In the genomic region with DNA sequence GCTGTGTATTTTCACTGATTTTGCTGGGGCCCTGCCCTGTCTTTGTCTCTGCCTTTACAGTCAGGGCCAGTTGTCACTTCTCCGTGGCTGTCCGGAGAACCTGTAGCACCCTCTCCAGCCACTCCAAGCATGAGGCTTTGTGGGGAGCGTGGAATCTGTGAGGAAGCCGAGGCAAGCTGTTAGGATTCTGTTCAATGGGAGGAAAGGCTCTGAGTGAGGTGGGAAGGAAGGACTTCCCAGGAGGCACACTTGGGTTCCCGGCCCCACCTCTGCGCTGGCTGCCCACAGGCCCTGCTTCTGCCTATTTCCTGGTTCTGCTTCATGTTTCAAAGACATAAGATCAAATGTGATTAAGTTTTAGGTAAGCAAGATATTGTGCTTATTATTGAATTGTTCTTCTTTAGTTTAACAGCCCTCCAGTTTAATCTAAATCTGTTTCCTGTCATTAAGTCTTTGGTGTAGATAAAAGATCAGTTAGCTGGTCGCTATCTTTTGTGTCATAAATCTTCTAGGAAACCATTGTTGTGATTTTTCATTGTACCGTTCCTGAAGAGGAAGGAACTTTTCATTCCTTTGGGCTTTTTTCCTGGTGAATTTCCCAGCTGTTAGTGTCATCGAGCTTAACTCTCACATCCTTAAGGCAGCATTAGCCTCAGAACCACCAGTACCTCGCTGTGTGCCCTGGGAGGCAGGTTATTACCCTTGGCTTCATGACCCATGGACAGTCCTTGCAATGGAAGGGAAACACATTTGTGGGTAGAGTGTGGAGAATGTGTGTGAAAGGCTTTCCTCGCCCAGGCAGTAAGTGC, we compare ENCODE assay signal across 10 cellular contexts.
A peak's percentile ranks its signal among the peaks of the same experiment; 100 is the strongest.
DNase-seq lines count a peak whose midpoint lies in the region; ATAC-seq and TF ChIP-seq lines count a peak whose summit lies in the region.
"Had no signal": no experiment of that assay in that cellular context is flagged by ENCODE, and none has a peak within 500 bp of the region (broad histone marks: within the 10 kb centered on the region; RNA-seq: fewer than 3 reads in every experiment).

No MANE protein-coding gene starts in this region.

- no peak overlapping the region for H3K14ac ChIP-seq in mesenchymal stem cell (ENCODE audit: low read length in 2 of 2)

- peak overlapping the region; percentile 3 for H4K91ac ChIP-seq in mesenchymal stem cell (ENCODE audit: low read length)

- TF ChIP-seq POLR2A in adrenal gland (IDR thresholded peaks at IDR 0.05): no peak
- TF ChIP-seq POLR2A in suprapubic skin (IDR thresholded peaks at IDR 0.05): no peak

- H2BK15ac ChIP-seq in mesenchymal stem cell (ENCODE audit: low read depth, poor library complexity, severe bottlenecking): no peak overlapping the region

- H3K9me3 ChIP-seq in adrenal gland (replicated peaks in 1 of 3): no peaks in the 10 kb centered on the region
- H3K9me3 ChIP-seq in mesenchymal stem cell (ENCODE audit: control insufficient read depth, low read length): peaks cover 8% of the 10 kb centered on the region
- no peaks in the 10 kb centered on the region for H3K9me3 ChIP-seq in suprapubic skin

- TF ChIP-seq EP300 in suprapubic skin (IDR thresholded peaks at IDR 0.05): no peak

- H3K36me3 ChIP-seq in adrenal gland (replicated peaks in 1 of 2) (no peaks in the 10 kb centered on the region), mesenchymal stem cell (ENCODE audit: control insufficient read depth in 1 of 2, insufficient read depth in 2 of 2, low read depth in 1 of 2, low read length in 2 of 2) (peaks cover 0 to 20% of the 10 kb centered on the region in 2 experiments), suprapubic skin (no peaks in the 10 kb centered on the region)

- TF ChIP-seq CTCF in adrenal gland (IDR thresholded peaks at IDR 0.05) (no peak), suprapubic skin (IDR thresholded peaks at IDR 0.05) (no peak)

- intact Hi-C loops in adrenal gland (cut with DNase I): no loop called here

- H3K4me1 ChIP-seq in adrenal gland (replicated peaks in 1 of 2): peaks cover 6 to 28% of the 10 kb centered on the region in 2 donors
- H3K4me1 ChIP-seq in mesenchymal stem cell (ENCODE audit: control insufficient read depth, insufficient read depth, low read depth, low read length): peaks cover 8% of the 10 kb centered on the region
- peaks cover 41% of the 10 kb centered on the region for H3K4me1 ChIP-seq in suprapubic skin

- ATAC-seq in HG03139 (IDR thresholded peaks at IDR 0.05; ENCODE audit: unreplicated experiment): no peak

- H2AFZ ChIP-seq in mesenchymal stem cell (ENCODE audit: low read depth, low read length): no peak overlapping the region

- H3K79me1 ChIP-seq in mesenchymal stem cell (replicated peaks; ENCODE audit: low read length, poor library complexity, severe bottlenecking): peaks cover 8% of the 10 kb centered on the region

- H3K4me3 ChIP-seq in adrenal gland (no peak overlapping the region), mesenchymal stem cell (ENCODE audit: insufficient read depth in 1 of 2, low read depth in 1 of 2, low read length in 2 of 2) (no peak overlapping the region), suprapubic skin (no peak overlapping the region)

- H3K9ac ChIP-seq in mesenchymal stem cell (ENCODE audit: low read length): no peak overlapping the region

- H3K4me2 ChIP-seq in mesenchymal stem cell (ENCODE audit: low read length, poor library complexity, severe bottlenecking): no peak overlapping the region

- H4K8ac ChIP-seq in mesenchymal stem cell (ENCODE audit: low read length): peak overlapping the region; percentile 27

- H3K27me3 ChIP-seq in adrenal gland (no peaks in the 10 kb centered on the region), mesenchymal stem cell (ENCODE audit: control insufficient read depth in 1 of 2, insufficient read depth in 1 of 2, low read length in 2 of 2) (no peaks in the 10 kb centered on the region), suprapubic skin (no peaks in the 10 kb centered on the region)

- H3K18ac ChIP-seq in mesenchymal stem cell (ENCODE audit: low read depth in 1 of 2, low read length in 2 of 2): peak overlapping the region; percentile 23 to 29

- peak; percentile 31 for DNase-seq in activated CD4-positive, CD25-positive, alpha-beta regulatory T cell treated with anti-CD3 and anti-CD28 coated beads, Interleukin-2, amount 50 U/mL, for 72 hours
- DNase-seq in activated CD4-positive, CD25-positive, alpha-beta regulatory T cell (lab: John Stamatoyannopoulos, UW): no peak
- DNase-seq in adrenal gland (peak in 2 of 7 donors; percentile 15 to 19), mesenchymal stem cell (peak; percentile 3), suprapubic skin (ENCODE audit: low spot score in 2 of 2) (no peak), GM19238 (ENCODE audit: insufficient read length, low spot score) (no peak), substantia nigra (lab: John Stamatoyannopoulos, UW) (no peak)
- DNase-seq: cortex of kidney, MV-4-11 had no signal

- peak overlapping the region; percentile 1 to 37 for H3K4ac ChIP-seq in mesenchymal stem cell (ENCODE audit: low read depth in 1 of 2, low read length in 2 of 2)

- H3K23ac ChIP-seq in mesenchymal stem cell (ENCODE audit: low read length in 2 of 2): no peak overlapping the region

- no peak overlapping the region for H2AK5ac ChIP-seq in mesenchymal stem cell (ENCODE audit: low read length, severe bottlenecking)

- H2BK12ac ChIP-seq in mesenchymal stem cell (ENCODE audit: low read length in 2 of 2): peak overlapping the region in 1 of 2 experiments; percentile 34

- WGBS in adrenal gland, 4 donors: 58 to 68% (median 67%) methylated on average over 11 of the region's 11 CpGs
- 63% methylated on average over 11 of the region's 11 CpGs for WGBS in mesenchymal stem cell
- WGBS in suprapubic skin: 67% methylated on average over 11 of the region's 11 CpGs

- H3K27ac ChIP-seq in adrenal gland (peak overlapping the region in 3 of 5 donors; percentile 59 to 87 (median 73)), mesenchymal stem cell (ENCODE audit: low read length, poor library complexity, severe bottlenecking) (no peak overlapping the region), suprapubic skin (peak overlapping the region; percentile 71), substantia nigra (ENCODE audit: low read depth, low read length, poor library complexity, severe bottlenecking) (no peak overlapping the region)

- no peak overlapping the region for H2BK5ac ChIP-seq in mesenchymal stem cell (ENCODE audit: low read depth, low read length, poor library complexity, severe bottlenecking)

- peak overlapping the region; percentile 50 for H2BK120ac ChIP-seq in mesenchymal stem cell (ENCODE audit: low read depth, low read length)

Comparison
In these comparisons a context has a peak if more than half of its experiments do, and no peak if none do; other contexts are left out.
1. DNase-seq: peak in activated CD4-positive, CD25-positive, alpha-beta regulatory T cell treated with anti-CD3 and anti-CD28 coated beads, Interleukin-2, amount 50 U/mL, for 72 hours (single experiment) and mesenchymal stem cell (single experiment); none in activated CD4-positive, CD25-positive, alpha-beta regulatory T cell (0 of 4), suprapubic skin (0 of 2), GM19238 (single experiment) and substantia nigra (0 of 49).
2. H3K27ac ChIP-seq: peak in adrenal gland (3 of 5) and suprapubic skin (single experiment); none in mesenchymal stem cell (single experiment) and substantia nigra (single experiment).